Comparison of ENCODE assay signal across 9 cellular contexts in genomic region chr9:36597412-36598178, GRCh38. TPM values are rescaled to one million over a fixed set of nuclear protein-coding genes. Genes with fewer than 3 reads are reported as not detected.
DNase-seq lines count a peak whose midpoint lies in the region; ATAC-seq and TF ChIP-seq lines count a peak whose summit lies in the region.
"Had no signal": no experiment of that assay in that cellular context is flagged by ENCODE, and none has a peak within 500 bp of the region (broad histone marks: within the 10 kb centered on the region; RNA-seq: fewer than 3 reads in every experiment).

No MANE protein-coding gene starts in this region.

- H3K36me3 ChIP-seq in DOHH2 (ENCODE audit: control insufficient read depth, low read length), result peaks cover 79% of the 10 kb centered on the region
- H3K36me3 ChIP-seq in liver (ENCODE audit: control insufficient read depth in 4 of 4, insufficient read depth in 3 of 4, low read depth in 1 of 4, low read length in 3 of 4), result no peaks in the 10 kb centered on the region

- 95% methylated on average over 2 of the region's 2 CpGs for WGBS in liver

- peaks cover under 1% of the 10 kb centered on the region for H3K4me1 Mint-ChIP-seq in stimulated activated effector memory CD8-positive, alpha-beta T cell treated with anti-CD3 and anti-CD28 coated beads, Interleukin-12 subunit alpha, Interleukin-12 subunit beta, amount 100 ng/mL, for 72 hours

- no peak for ATAC-seq in stimulated activated effector memory CD8-positive, alpha-beta T cell treated with anti-CD3 and anti-CD28 coated beads, Interleukin-12 subunit alpha, Interleukin-12 subunit beta, amount 100 ng/mL, for 72 hours
- ATAC-seq in HG03521 (IDR thresholded peaks at IDR 0.05; ENCODE audit: unreplicated experiment) (no peak), GM21515 (IDR thresholded peaks at IDR 0.05; ENCODE audit: unreplicated experiment) (no peak)
- no peak for ATAC-seq in activated CD4-positive, CD25-positive, alpha-beta regulatory T cell treated with anti-CD3 and anti-CD28 coated beads, Interleukin-2, amount 50 U/mL, for 24 hours

- no peak overlapping the region for H3K4me2 ChIP-seq in DOHH2 (ENCODE audit: low read length)

- H4K20me1 ChIP-seq in DOHH2 (ENCODE audit: control insufficient read depth, insufficient read depth, low read depth, low read length), result no peaks in the 10 kb centered on the region

- peak in 1 of 2 experiments; percentile 4 for DNase-seq in HL-60 (ENCODE audit: low read depth in 1 of 2, low spot score in 1 of 2)
- peak; percentile 55 for DNase-seq in amniotic stem cell (lab: John Stamatoyannopoulos, UW)
- no peak for DNase-seq in stimulated activated effector memory CD8-positive, alpha-beta T cell treated with anti-CD3 and anti-CD28 coated beads, Interleukin-12 subunit alpha, Interleukin-12 subunit beta, amount 100 ng/mL, for 72 hours (ENCODE audit: low spot score in 2 of 2)

- H3K36me3 Mint-ChIP-seq in stimulated activated effector memory CD8-positive, alpha-beta T cell treated with anti-CD3 and anti-CD28 coated beads, Interleukin-12 subunit alpha, Interleukin-12 subunit beta, amount 100 ng/mL, for 72 hours, result peaks cover 100% of the 10 kb centered on the region

- H3K27ac ChIP-seq in DOHH2 (ENCODE audit: low read depth, low read length) (no peak overlapping the region), HL-60 (replicated peaks) (no peak overlapping the region), liver (ENCODE audit: low read depth in 1 of 2, low read length in 2 of 2) (no peak overlapping the region)
- H3K27ac ChIP-seq: skin epidermis had no signal

- peak in 1 of 2 donors; percentile 41 for TF ChIP-seq RAD21 in liver (IDR thresholded peaks at IDR 0.05)

- H3K4me3 Mint-ChIP-seq in stimulated activated effector memory CD8-positive, alpha-beta T cell treated with anti-CD3 and anti-CD28 coated beads, Interleukin-12 subunit alpha, Interleukin-12 subunit beta, amount 100 ng/mL, for 72 hours, result no peak overlapping the region

- H3K4me1 ChIP-seq in DOHH2 (ENCODE audit: control insufficient read depth, low read length) (no peaks in the 10 kb centered on the region), liver (ENCODE audit: control insufficient read depth in 4 of 4, insufficient read depth in 4 of 4, low read length in 3 of 4) (no peaks in the 10 kb centered on the region)

- H3K27me3 ChIP-seq in DOHH2 (ENCODE audit: control insufficient read depth, low read length) (no peaks in the 10 kb centered on the region), HL-60 (ENCODE audit: insufficient read depth, poor library complexity, severe bottlenecking) (no peaks in the 10 kb centered on the region), liver (ENCODE audit: control insufficient read depth in 4 of 4, insufficient read depth in 4 of 4, low read length in 3 of 4) (no peaks in the 10 kb centered on the region)

- peaks cover 10% of the 10 kb centered on the region for H3K79me2 ChIP-seq in DOHH2 (ENCODE audit: control insufficient read depth, low read length)

- H3K9me2 ChIP-seq in DOHH2 (replicated peaks; ENCODE audit: control insufficient read depth, low read length), result no peaks in the 10 kb centered on the region

- H3K27ac Mint-ChIP-seq in stimulated activated effector memory CD8-positive, alpha-beta T cell treated with anti-CD3 and anti-CD28 coated beads, Interleukin-12 subunit alpha, Interleukin-12 subunit beta, amount 100 ng/mL, for 72 hours, result no peak overlapping the region

- H3K9me3 ChIP-seq in DOHH2 (ENCODE audit: control insufficient read depth, insufficient read depth, low read length) (no peaks in the 10 kb centered on the region), liver (ENCODE audit: control insufficient read depth in 4 of 4, low read length in 3 of 4) (no peaks in the 10 kb centered on the region)

- H3K9ac ChIP-seq in liver (ENCODE audit: low read depth in 1 of 2, low read length in 2 of 2), result no peak overlapping the region

- no peaks in the 10 kb centered on the region for H3K9me3 Mint-ChIP-seq in stimulated activated effector memory CD8-positive, alpha-beta T cell treated with anti-CD3 and anti-CD28 coated beads, Interleukin-12 subunit alpha, Interleukin-12 subunit beta, amount 100 ng/mL, for 72 hours

- H3F3A ChIP-seq in DOHH2 (ENCODE audit: control insufficient read depth, insufficient read depth), result no peaks in the 10 kb centered on the region; the same call in 1 of the 2 replicates

- TF ChIP-seq CTCF in DOHH2 (IDR thresholded peaks at IDR 0.05; ENCODE audit: low read depth, low read length, poor library complexity, severe bottlenecking) (peak; percentile 68), HL-60 (IDR thresholded peaks at IDR 0.05; ENCODE audit: insufficient read depth, low read length) (peak; percentile 58), liver (IDR thresholded peaks at IDR 0.05; ENCODE audit: low read depth, low read length, missing input control) (peak; percentile 57)

- H3K4me3 ChIP-seq in DOHH2 (ENCODE audit: low read length), result no peak overlapping the region
- no peak overlapping the region for H3K4me3 ChIP-seq in HL-60 (replicated peaks; ENCODE audit: insufficient read depth, low read length)
- H3K4me3 ChIP-seq in liver (ENCODE audit: low read depth in 1 of 3, low read length in 3 of 3), result no peak overlapping the region
- H3K4me3 ChIP-seq: skin epidermis had no signal

TF ChIP-seq in liver, 16 proteins besides CTCF, POLR2A, EP300 and RAD21:
- TF ChIP-seq, protein P1, sequence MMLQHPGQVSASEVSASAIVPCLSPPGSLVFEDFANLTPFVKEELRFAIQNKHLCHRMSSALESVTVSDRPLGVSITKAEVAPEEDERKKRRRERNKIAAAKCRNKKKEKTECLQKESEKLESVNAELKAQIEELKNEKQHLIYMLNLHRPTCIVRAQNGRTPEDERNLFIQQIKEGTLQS (IDR thresholded peaks at IDR 0.05), result no peak
- TF ChIP-seq EGR1 (IDR thresholded peaks at IDR 0.05; ENCODE audit: low read depth in 2 of 2) (no peak), MAX (IDR thresholded peaks at IDR 0.05) (no peak), FOXA2 (IDR thresholded peaks at IDR 0.05) (no peak), HNF4A (conservative IDR thresholded peaks at IDR 0.05) (no peak), NR2F2 (IDR thresholded peaks at IDR 0.05) (no peak), GABPA (IDR thresholded peaks at IDR 0.05 in 1 of 2, conservative IDR thresholded peaks at IDR 0.05 in 1 of 2) (no peak), TAF1 (conservative IDR thresholded peaks at IDR 0.05) (no peak), FOXA1 (IDR thresholded peaks at IDR 0.05) (no peak)
- TF ChIP-seq, protein P2, sequence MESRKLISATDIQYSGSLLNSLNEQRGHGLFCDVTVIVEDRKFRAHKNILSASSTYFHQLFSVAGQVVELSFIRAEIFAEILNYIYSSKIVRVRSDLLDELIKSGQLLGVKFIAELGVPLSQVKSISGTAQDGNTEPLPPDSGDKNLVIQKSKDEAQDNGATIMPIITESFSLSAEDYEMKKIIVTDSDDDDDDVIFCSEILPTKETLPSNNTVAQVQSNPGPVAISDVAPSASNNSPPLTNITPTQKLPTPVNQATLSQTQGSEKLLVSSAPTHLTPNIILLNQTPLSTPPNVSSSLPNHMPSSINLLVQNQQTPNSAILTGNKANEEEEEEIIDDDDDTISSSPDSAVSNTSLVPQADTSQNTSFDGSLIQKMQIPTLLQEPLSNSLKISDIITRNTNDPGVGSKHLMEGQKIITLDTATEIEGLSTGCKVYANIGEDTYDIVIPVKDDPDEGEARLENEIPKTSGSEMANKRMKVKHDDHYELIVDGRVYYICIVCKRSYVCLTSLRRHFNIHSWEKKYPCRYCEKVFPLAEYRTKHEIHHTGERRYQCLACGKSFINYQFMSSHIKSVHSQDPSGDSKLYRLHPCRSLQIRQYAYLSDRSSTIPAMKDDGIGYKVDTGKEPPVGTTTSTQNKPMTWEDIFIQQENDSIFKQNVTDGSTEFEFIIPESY (IDR thresholded peaks at IDR 0.05), result no peak
- TF ChIP-seq, protein P3, sequence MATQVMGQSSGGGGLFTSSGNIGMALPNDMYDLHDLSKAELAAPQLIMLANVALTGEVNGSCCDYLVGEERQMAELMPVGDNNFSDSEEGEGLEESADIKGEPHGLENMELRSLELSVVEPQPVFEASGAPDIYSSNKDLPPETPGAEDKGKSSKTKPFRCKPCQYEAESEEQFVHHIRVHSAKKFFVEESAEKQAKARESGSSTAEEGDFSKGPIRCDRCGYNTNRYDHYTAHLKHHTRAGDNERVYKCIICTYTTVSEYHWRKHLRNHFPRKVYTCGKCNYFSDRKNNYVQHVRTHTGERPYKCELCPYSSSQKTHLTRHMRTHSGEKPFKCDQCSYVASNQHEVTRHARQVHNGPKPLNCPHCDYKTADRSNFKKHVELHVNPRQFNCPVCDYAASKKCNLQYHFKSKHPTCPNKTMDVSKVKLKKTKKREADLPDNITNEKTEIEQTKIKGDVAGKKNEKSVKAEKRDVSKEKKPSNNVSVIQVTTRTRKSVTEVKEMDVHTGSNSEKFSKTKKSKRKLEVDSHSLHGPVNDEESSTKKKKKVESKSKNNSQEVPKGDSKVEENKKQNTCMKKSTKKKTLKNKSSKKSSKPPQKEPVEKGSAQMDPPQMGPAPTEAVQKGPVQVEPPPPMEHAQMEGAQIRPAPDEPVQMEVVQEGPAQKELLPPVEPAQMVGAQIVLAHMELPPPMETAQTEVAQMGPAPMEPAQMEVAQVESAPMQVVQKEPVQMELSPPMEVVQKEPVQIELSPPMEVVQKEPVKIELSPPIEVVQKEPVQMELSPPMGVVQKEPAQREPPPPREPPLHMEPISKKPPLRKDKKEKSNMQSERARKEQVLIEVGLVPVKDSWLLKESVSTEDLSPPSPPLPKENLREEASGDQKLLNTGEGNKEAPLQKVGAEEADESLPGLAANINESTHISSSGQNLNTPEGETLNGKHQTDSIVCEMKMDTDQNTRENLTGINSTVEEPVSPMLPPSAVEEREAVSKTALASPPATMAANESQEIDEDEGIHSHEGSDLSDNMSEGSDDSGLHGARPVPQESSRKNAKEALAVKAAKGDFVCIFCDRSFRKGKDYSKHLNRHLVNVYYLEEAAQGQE (IDR thresholded peaks at IDR 0.05), result no peak
TF ChIP-seq in liver: peak in this region for 0.

RNA-seq across cellular contexts. Expression of gene MELK, which starts 24.9 kb away (rescaled TPM):
- total RNA-seq in liver, result 10 to 100 TPM in 1 of 2 donors, under 1 TPM in 1; 0.08 to 19.5 TPM
- polyA plus RNA-seq in liver, result 1 to 10 TPM in 1 of 2 donors, under 1 TPM in 1; 0.25 to 1.8 TPM
